ENCODE assay signal across 8 cellular contexts in genomic region chr7:2109936-2110585, GRCh38.
A peak's percentile ranks its signal among the peaks of the same experiment; 100 is the strongest.
DNase-seq lines count a peak whose midpoint lies in the region; ATAC-seq, FAIRE-seq and TF ChIP-seq lines count a peak whose summit lies in the region.

No MANE protein-coding gene starts in this region.

- H3K4me3 Mint-ChIP-seq in activated T-cell treated with anti-CD3 and anti-CD28 coated beads, Interleukin-2, amount 50 U/mL, for 72 hours: peak overlapping the region; percentile 70 to 76

- H3K27ac Mint-ChIP-seq in activated T-cell treated with anti-CD3 and anti-CD28 coated beads, Interleukin-2, amount 50 U/mL, for 72 hours: peak overlapping the region; percentile 64

- H3K36me3 Mint-ChIP-seq in activated T-cell treated with anti-CD3 and anti-CD28 coated beads, Interleukin-2, amount 50 U/mL, for 72 hours (ENCODE audit: insufficient read depth in 2 of 2): no peaks in the 10 kb centered on the region

- H3K27me3 Mint-ChIP-seq in activated T-cell treated with anti-CD3 and anti-CD28 coated beads, Interleukin-2, amount 50 U/mL, for 72 hours (ENCODE audit: low read depth): no peaks in the 10 kb centered on the region

- H3K9me3 Mint-ChIP-seq in activated T-cell treated with anti-CD3 and anti-CD28 coated beads, Interleukin-2, amount 50 U/mL, for 72 hours: no peaks in the 10 kb centered on the region

- H3K4me1 Mint-ChIP-seq in activated T-cell treated with anti-CD3 and anti-CD28 coated beads, Interleukin-2, amount 50 U/mL, for 72 hours (ENCODE audit: low read depth): peaks cover 57% of the 10 kb centered on the region

- intact Hi-C loops in head of caudate nucleus (cut with DNase I): no loop called here

- FAIRE-seq in GM12892 (lab: Jason Lieb, UNC): no peak

- no peak for TF ChIP-seq POLR2A in GM12892 (IDR thresholded peaks at IDR 0.05; ENCODE audit: low read depth, low read length)

- DNase-seq in GM12892 (ENCODE audit: insufficient read length) (peak; percentile 63), NCI-H526 (lab: John Stamatoyannopoulos, UW) (peak; percentile 62 to 88), head of caudate nucleus (peak in 34 of 42 donors; percentile 37 to 83 (median 54)), NCI-H2081 (lab: John Stamatoyannopoulos, UW) (no peak), NCI-H774 (lab: John Stamatoyannopoulos, UW) (no peak), NCI-H2227 treated with DMSO at 0.1 percent for 48 hours (lab: John Stamatoyannopoulos, UW) (no peak)
- peak; percentile 77 to 87 for DNase-seq in activated T-cell treated with anti-CD3 and anti-CD28 coated beads, Interleukin-2, amount 50 U/mL, for 72 hours
- DNase-seq in stimulated activated CD4-positive, alpha-beta T cell treated with anti-CD3 and anti-CD28 coated beads, TNF-alpha, amount 100 ng/mL, for 4 hours (ENCODE audit: low read depth in 3 of 3): peak in 2 of 3 experiments; percentile 21 to 42

- peak; percentile 96 to 98 for ATAC-seq in activated T-cell treated with anti-CD3 and anti-CD28 coated beads, Interleukin-2, amount 50 U/mL, for 72 hours (replicated peaks in 1 of 2)

Comparison
In these comparisons a context has a peak if more than half of its experiments do, and no peak if none do; other contexts are left out.
1. DNase-seq: peak in GM12892 (single experiment), NCI-H526 (2 of 2), activated T-cell treated with anti-CD3 and anti-CD28 coated beads, Interleukin-2, amount 50 U/mL, for 72 hours (2 of 2), head of caudate nucleus (34 of 42) and stimulated activated CD4-positive, alpha-beta T cell treated with anti-CD3 and anti-CD28 coated beads, TNF-alpha, amount 100 ng/mL, for 4 hours (2 of 3); none in NCI-H2081 (0 of 2), NCI-H774 (single experiment) and NCI-H2227 treated with DMSO at 0.1 percent for 48 hours (single experiment).